In the genomic region with DNA sequence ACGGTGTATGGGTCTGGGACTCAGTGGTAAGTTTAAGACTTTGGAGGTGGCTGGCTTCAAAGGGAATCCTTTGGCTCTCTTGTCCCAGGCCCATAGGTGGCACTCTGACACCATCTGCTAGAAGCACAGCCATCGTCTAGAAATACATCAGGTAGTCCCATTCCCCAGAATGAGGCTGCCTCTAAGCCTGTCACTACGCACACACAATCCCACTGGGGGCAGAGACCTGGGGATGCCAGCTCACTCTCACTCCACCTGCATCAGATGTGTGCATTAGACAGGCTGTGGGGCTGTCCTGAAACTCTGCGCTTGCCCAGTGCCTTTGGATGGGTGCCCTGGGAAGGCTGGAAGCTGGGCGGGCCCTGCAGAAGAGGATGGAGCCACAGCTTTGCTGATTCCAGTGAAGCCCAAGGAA, we compare ENCODE assay signal across 9 cellular contexts.
DNase-seq lines count a peak whose midpoint lies in the region; ATAC-seq and TF ChIP-seq lines count a peak whose summit lies in the region.
"Had no signal": no experiment of that assay in that cellular context is flagged by ENCODE, and none has a peak within 500 bp of the region (broad histone marks: within the 10 kb centered on the region; RNA-seq: fewer than 3 reads in every experiment).

No MANE protein-coding gene starts in this region.

- H3K9me3 Mint-ChIP-seq in neural crest cell: no peaks in the 10 kb centered on the region
- H3K9me3 Mint-ChIP-seq: memory B cell had no signal

- H3K36me3 ChIP-seq in HAP-1 (replicated peaks) (no peaks in the 10 kb centered on the region), Panc1 (ENCODE audit: control insufficient read depth, insufficient read depth, low read length) (no peaks in the 10 kb centered on the region)

- no peak overlapping the region for H3K27ac Mint-ChIP-seq in neural crest cell (ENCODE audit: unreplicated experiment)
- H3K27ac Mint-ChIP-seq: memory B cell had no signal

- H3K4me3 ChIP-seq in HAP-1 (no peak overlapping the region), Panc1 (ENCODE audit: low read depth in 2 of 2, low read length in 2 of 2) (no peak overlapping the region), epithelial cell of proximal tubule (ENCODE audit: low read depth, low read length) (no peak overlapping the region)

- H3K9me3 ChIP-seq in HAP-1: no peaks in the 10 kb centered on the region; the same call in 1 of the 2 replicates
- no peaks in the 10 kb centered on the region for H3K9me3 ChIP-seq in Panc1 (ENCODE audit: control insufficient read depth, insufficient read depth, low read depth, low read length)

- ATAC-seq in Panc1: peak; percentile 94
- no peak for ATAC-seq in GM21619 (IDR thresholded peaks at IDR 0.05; ENCODE audit: unreplicated experiment)

- in situ Hi-C loops in HAP-1 (cut with MboI; ENCODE audit: low sequenced_read_pairs): no loop called here
- in situ Hi-C loops in Panc1 (cut with HindIII; ENCODE audit: low pct_unique_long_range_greater_than_20kb, low sequenced_read_pairs): no loop called here

- H3K27me3 ChIP-seq in HAP-1 (ENCODE audit: low read depth): no peaks in the 10 kb centered on the region
- H3K27me3 ChIP-seq in Panc1 (ENCODE audit: control insufficient read depth, insufficient read depth, low read length): no peaks in the 10 kb centered on the region

- CTCF ChIA-PET in Panc1 (lab: Charles Lee): no interaction called here

- POLR2A ChIA-PET in Panc1 (lab: Charles Lee): no interaction called here

- H3K4me1 ChIP-seq in HAP-1 (no peaks in the 10 kb centered on the region), Panc1 (ENCODE audit: control insufficient read depth, insufficient read depth, low read length) (no peaks in the 10 kb centered on the region)

- BruUV-seq in Panc1 (replicated peaks; lab: Mats Ljungman, UMichigan): no TSS peak

- intact Hi-C loops in Panc1 (cut with micrococcal nuclease; ENCODE audit: unreplicated experiment): loop anchor here (2.0 to 10.0 kb wide), 2 partner anchors 238 to 280 kb away; no protein-coding TSS in a partner anchor

- no peak overlapping the region for H3K4me3 Mint-ChIP-seq in neural crest cell
- H3K4me3 Mint-ChIP-seq: memory B cell had no signal

- H3K27ac ChIP-seq in Panc1 (ENCODE audit: low read length): no peak overlapping the region

- H3K27me3 Mint-ChIP-seq in neural crest cell (ENCODE audit: low read depth): no peaks in the 10 kb centered on the region

- peaks cover 9% of the 10 kb centered on the region for H3K4me1 Mint-ChIP-seq in neural crest cell
- H3K4me1 Mint-ChIP-seq: memory B cell had no signal

- peak; percentile 86 for TF ChIP-seq CTCF in Panc1 (IDR thresholded peaks at IDR 0.05)
- peak; percentile 88 for TF ChIP-seq CTCF in epithelial cell of proximal tubule (conservative IDR thresholded peaks at IDR 0.05; ENCODE audit: low read depth, low read length)
- peak; percentile 76 for TF ChIP-seq CTCF in neural crest cell (conservative IDR thresholded peaks at IDR 0.05)

- H3K36me3 Mint-ChIP-seq in neural crest cell (ENCODE audit: low read depth): no peaks in the 10 kb centered on the region
- H3K36me3 Mint-ChIP-seq: memory B cell had no signal

- DNase-seq in COR-L47 (lab: John Stamatoyannopoulos, UW): peak; percentile 27
- DNase-seq in HAP-1 (ENCODE audit: low spot score in 2 of 2): peak; percentile 74 to 77
- peak; percentile 20 for DNase-seq in Panc1 (ENCODE audit: low read depth, low spot score)
- no peak for DNase-seq in epithelial cell of proximal tubule (ENCODE audit: low read depth)
- peak; percentile 38 for DNase-seq in neural crest cell (ENCODE audit: low read depth, low spot score)
- no peak for DNase-seq in CD1c-positive myeloid dendritic cell (ENCODE audit: extremely low spot score)
- DNase-seq in DMS153 (lab: John Stamatoyannopoulos, UW): no peak

Comparison
In these comparisons a context has a peak if more than half of its experiments do, and no peak if none do; other contexts are left out.
1. DNase-seq: peak in COR-L47 (single experiment), HAP-1 (2 of 2), Panc1 (single experiment) and neural crest cell (single experiment); none in epithelial cell of proximal tubule (single experiment), CD1c-positive myeloid dendritic cell (single experiment) and DMS153 (single experiment).
2. Peak in every context shown above with its lines, with median percentiles within 50 percentile points of each other: CTCF ChIP-seq.